27 cellular contexts compared by ENCODE assay signal in genomic region chr4:3332498-3332897, GRCh38.
"Had no signal": no experiment of that assay in that cellular context is flagged by ENCODE, and none has a peak within 500 bp of the region (broad histone marks: within the 10 kb centered on the region; RNA-seq: fewer than 3 reads in every experiment).

No MANE protein-coding gene starts in this region.

- H3K36me3 Mint-ChIP-seq: activated naive CD4-positive, alpha-beta T cell treated with anti-CD3 and anti-CD28 coated beads, Interleukin-2, amount 10 ng/mL, durations not matched to agents 7 days and 5 days; activated naive CD8-positive, alpha-beta T cell treated with anti-CD3 and anti-CD28 coated beads for 36 hours had no signal

- DNase-seq: activated CD4-positive, alpha-beta T cell treated with anti-CD3 and anti-CD28 coated beads for 4 hours; activated CD4-positive, alpha-beta T cell treated with anti-CD3 and anti-CD28 coated beads, Interleukin-2, amount 50 U/mL, for 48 hours; activated gamma-delta T cell treated with Interleukin-2 at 50 U/mL for 16 hours; activated naive CD4-positive, alpha-beta T cell treated with anti-CD3 and anti-CD28 coated beads, Interleukin-2, amount 10 ng/mL, durations not matched to agents 7 days and 5 days; activated naive CD8-positive, alpha-beta T cell treated with anti-CD3 and anti-CD28 coated beads for 36 hours; activated T-cell treated with anti-CD3 and anti-CD28 coated beads, Interleukin-2, amount 50 U/mL, for 72 hours; brain microvascular endothelial cell; IMR-90; Kasumi-1; NCI-H1105 treated with DMSO at 0.1 percent for 48 hours; NCI-H1436 treated with DMSO at 0.1 percent for 48 hours; NCI-H187; NCI-H2081; NCI-H510A treated with DMSO at 0.1 percent for 48 hours; NCI-H69; NK-92 treated with Interleukin-12 subunit alpha and Interleukin-12 subunit beta, amount 100 ng/mL, for 24 hours; OCI-M1; RPMI8226; SJCRH30; SK-N-SH; T-helper 1 cell; WERI-Rb-1 had no signal

- H3K9me3 ChIP-seq: SJCRH30, SK-N-SH had no signal

- H3K27me3 ChIP-seq: brain microvascular endothelial cell, cardiac muscle cell, SJCRH30 had no signal

- H3K4me1 Mint-ChIP-seq: activated naive CD4-positive, alpha-beta T cell treated with anti-CD3 and anti-CD28 coated beads, Interleukin-2, amount 10 ng/mL, durations not matched to agents 7 days and 5 days had no signal

- ATAC-seq: activated CD4-positive, CD25-positive, alpha-beta regulatory T cell treated with anti-CD3 and anti-CD28 coated beads, Interleukin-2, amount 50 U/mL, for 24 hours; activated T-cell treated with anti-CD3 and anti-CD28 coated beads, Interleukin-2, amount 50 U/mL, for 72 hours; Panc1; Right ventricle myocardium inferior had no signal

- H3K36me3 ChIP-seq: brain microvascular endothelial cell, cardiac muscle cell, WERI-Rb-1 had no signal

- H3K27ac ChIP-seq: brain microvascular endothelial cell, cardiac muscle cell, SJCRH30, WERI-Rb-1 had no signal

- H3K9me3 Mint-ChIP-seq: activated naive CD4-positive, alpha-beta T cell treated with anti-CD3 and anti-CD28 coated beads, Interleukin-2, amount 10 ng/mL, durations not matched to agents 7 days and 5 days; activated naive CD8-positive, alpha-beta T cell treated with anti-CD3 and anti-CD28 coated beads for 36 hours; activated T-cell treated with anti-CD3 and anti-CD28 coated beads, Interleukin-2, amount 50 U/mL, for 72 hours; activated T-helper 2 cell treated with anti-CD3 and anti-CD28 coated beads, Interferon-gamma antibody, Interleukin-2, Interleukin-4, amounts not matched to agents 10 μg/mL and 5 μg/mL and 100 μg/mL, durations not matched to agents 14 hours and 24 hours and 36 hours had no signal

- H3K27ac Mint-ChIP-seq: activated naive CD4-positive, alpha-beta T cell treated with anti-CD3 and anti-CD28 coated beads, Interleukin-2, amount 10 ng/mL, durations not matched to agents 7 days and 5 days; activated naive CD8-positive, alpha-beta T cell treated with anti-CD3 and anti-CD28 coated beads for 36 hours; activated T-cell treated with anti-CD3 and anti-CD28 coated beads, Interleukin-2, amount 50 U/mL, for 72 hours; activated T-helper 2 cell treated with anti-CD3 and anti-CD28 coated beads, Interferon-gamma antibody, Interleukin-2, Interleukin-4, amounts not matched to agents 10 μg/mL and 5 μg/mL and 100 μg/mL, durations not matched to agents 14 hours and 24 hours and 36 hours had no signal

- H3K4me3 ChIP-seq: cardiac muscle cell, SJCRH30 had no signal

- H3K4me3 Mint-ChIP-seq: activated naive CD4-positive, alpha-beta T cell treated with anti-CD3 and anti-CD28 coated beads, Interleukin-2, amount 10 ng/mL, durations not matched to agents 7 days and 5 days; activated naive CD8-positive, alpha-beta T cell treated with anti-CD3 and anti-CD28 coated beads for 36 hours; activated T-cell treated with anti-CD3 and anti-CD28 coated beads, Interleukin-2, amount 50 U/mL, for 72 hours had no signal
